Comparison of ENCODE assay signal across 8 cellular contexts in the genomic region with DNA sequence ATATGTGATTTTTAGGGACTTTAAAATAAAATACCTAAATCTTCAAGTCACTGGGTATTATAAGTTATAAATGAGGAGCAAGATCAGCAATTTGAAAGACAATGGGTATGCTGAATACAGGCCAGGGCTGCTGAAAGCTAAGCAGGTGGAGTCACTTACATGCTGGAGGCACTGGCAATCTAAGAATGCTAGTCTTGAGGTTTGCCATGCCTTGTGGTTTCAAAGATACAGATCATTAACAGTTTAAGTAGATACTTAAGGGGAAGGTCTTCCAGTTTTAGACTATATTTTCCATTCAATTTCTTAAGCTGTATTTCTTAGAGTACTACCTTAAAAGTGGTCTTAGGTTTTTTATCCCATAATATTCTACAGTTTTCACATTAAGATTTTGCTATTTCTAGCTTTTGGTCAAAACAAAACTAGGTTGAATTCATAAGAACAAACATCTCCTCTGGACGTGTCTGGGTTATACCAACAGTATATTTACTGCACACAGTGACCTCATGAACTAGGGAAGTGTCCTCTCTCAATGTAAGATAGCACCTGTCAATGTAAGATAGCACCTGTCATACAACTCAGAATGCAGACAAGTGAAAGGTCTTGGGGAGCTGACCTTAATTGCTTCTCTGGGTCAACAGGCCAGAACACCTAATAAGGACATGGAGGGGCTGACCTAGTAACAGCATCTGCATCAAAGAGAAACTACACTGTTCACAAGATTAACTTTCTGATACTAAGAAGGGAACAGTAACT. TPM values are rescaled to one million over a fixed set of nuclear protein-coding genes. Genes with fewer than 3 reads are reported as not detected.
DNase-seq lines count a peak whose midpoint lies in the region; ATAC-seq and TF ChIP-seq lines count a peak whose summit lies in the region.

No MANE protein-coding gene starts in this region.

- peak overlapping the region; percentile 83 for H3K27ac Mint-ChIP-seq in activated B cell treated with CpG ODN at 0.5 μM for 24 hours

- intact Hi-C loops in activated B cell treated with CpG ODN at 0.5 μM for 24 hours (cut with micrococcal nuclease) (loop anchor here (2.0 to 5.0 kb wide), 4 partner anchors 591 to 1066 kb away; a partner anchor contains a TSS), lower lobe of right lung (cut with DNase I) (no loop called here)

- H3K36me3 Mint-ChIP-seq in activated B cell treated with CpG ODN at 0.5 μM for 24 hours (ENCODE audit: low read depth): peaks cover 43% of the 10 kb centered on the region

- H3K27me3 Mint-ChIP-seq in activated B cell treated with CpG ODN at 0.5 μM for 24 hours: no peaks in the 10 kb centered on the region

- no peaks in the 10 kb centered on the region for H3K27me3 ChIP-seq in DOHH2 (ENCODE audit: control insufficient read depth, low read length)
- H3K27me3 ChIP-seq in lower lobe of right lung (ENCODE audit: low read depth): no peaks in the 10 kb centered on the region

- H4K20me1 ChIP-seq in DOHH2 (ENCODE audit: control insufficient read depth, insufficient read depth, low read depth, low read length): no peaks in the 10 kb centered on the region

- H3K4me1 ChIP-seq in DOHH2 (ENCODE audit: control insufficient read depth, low read length): peaks cover 29% of the 10 kb centered on the region
- peaks cover 22% of the 10 kb centered on the region for H3K4me1 ChIP-seq in lower lobe of right lung

- H3K9me3 Mint-ChIP-seq in activated B cell treated with CpG ODN at 0.5 μM for 24 hours: no peaks in the 10 kb centered on the region

- H3K36me3 ChIP-seq in DOHH2 (ENCODE audit: control insufficient read depth, low read length) (peaks cover 60% of the 10 kb centered on the region), lower lobe of right lung (peaks cover 46% of the 10 kb centered on the region)

- H3K4me3 Mint-ChIP-seq in activated B cell treated with CpG ODN at 0.5 μM for 24 hours: peak overlapping the region; percentile 95

- ATAC-seq in GM19468 (IDR thresholded peaks at IDR 0.05; ENCODE audit: extremely low read depth, unreplicated experiment) (peak; percentile 74), HG03460 (IDR thresholded peaks at IDR 0.05; ENCODE audit: unreplicated experiment) (peak; percentile 74), activated B cell treated with CpG ODN at 0.5 μM for 24 hours (ENCODE audit: low read depth) (peak; percentile 32), lower lobe of right lung (no peak)

- H3K27ac ChIP-seq in DOHH2 (ENCODE audit: low read depth, low read length) (peak overlapping the region; percentile 51), lower lobe of right lung (peak overlapping the region; percentile 92)

- CTCF ChIA-PET in activated B cell treated with CpG ODN at 0.5 μM for 24 hours (lab: Charles Lee): no interaction called here

- H3K9me3 ChIP-seq in DOHH2 (ENCODE audit: control insufficient read depth, insufficient read depth, low read length): no peaks in the 10 kb centered on the region
- no peaks in the 10 kb centered on the region for H3K9me3 ChIP-seq in lower lobe of right lung

- no peaks in the 10 kb centered on the region for H3K9me2 ChIP-seq in DOHH2 (replicated peaks; ENCODE audit: control insufficient read depth, low read length)

- peaks cover 54% of the 10 kb centered on the region for H3K79me2 ChIP-seq in DOHH2 (ENCODE audit: control insufficient read depth, low read length)

- H3K4me3 ChIP-seq in DOHH2 (ENCODE audit: low read length) (peak overlapping the region; percentile 90), lower lobe of right lung (peak overlapping the region; percentile 91)

- TF ChIP-seq CTCF in DOHH2 (IDR thresholded peaks at IDR 0.05; ENCODE audit: low read depth, low read length, poor library complexity, severe bottlenecking) (no peak), activated B cell treated with CpG ODN at 0.5 μM for 24 hours (IDR thresholded peaks at IDR 0.05) (no peak), lower lobe of right lung (IDR thresholded peaks at IDR 0.05) (no peak)

- H3F3A ChIP-seq in DOHH2 (ENCODE audit: control insufficient read depth, insufficient read depth): 0 out of 2 replicates have a peak, but pooled peaks cover 9% of the 10 kb centered on the region

- POLR2A ChIA-PET in activated B cell treated with CpG ODN at 0.5 μM for 24 hours (lab: Charles Lee): interaction anchor here (1.3 kb wide), 1 partner anchor 342 kb away, joined by 4 read pairs; a partner anchor contains a TSS

- peaks cover 25% of the 10 kb centered on the region for H3K4me1 Mint-ChIP-seq in activated B cell treated with CpG ODN at 0.5 μM for 24 hours

- DNase-seq in activated B cell treated with CpG ODN at 0.5 μM for 24 hours (no peak), lower lobe of right lung (no peak), anterior cingulate cortex (lab: John Stamatoyannopoulos, UW) (no peak), occipital lobe (lab: John Stamatoyannopoulos, UW) (no peak), NCI-H774 (lab: John Stamatoyannopoulos, UW) (no peak)

- peak overlapping the region; percentile 85 for H3K4me2 ChIP-seq in DOHH2 (ENCODE audit: low read length)

RNA-seq across cellular contexts. Expression of a gene that starts 2.0 kb away (rescaled TPM):
- 97.4 and 101 TPM in 2 replicates for total RNA-seq in activated B cell treated with CpG ODN at 0.5 μM for 24 hours
- total RNA-seq in lower lobe of right lung: 140 TPM
- 85.8 TPM for total RNA-seq in occipital lobe

Comparison
In these comparisons a context has a peak if more than half of its experiments do, and no peak if none do; other contexts are left out.
1. ATAC-seq: peak in GM19468 (single experiment), HG03460 (single experiment) and activated B cell treated with CpG ODN at 0.5 μM for 24 hours (single experiment); none in lower lobe of right lung (0 of 2).